In the genomic region with DNA sequence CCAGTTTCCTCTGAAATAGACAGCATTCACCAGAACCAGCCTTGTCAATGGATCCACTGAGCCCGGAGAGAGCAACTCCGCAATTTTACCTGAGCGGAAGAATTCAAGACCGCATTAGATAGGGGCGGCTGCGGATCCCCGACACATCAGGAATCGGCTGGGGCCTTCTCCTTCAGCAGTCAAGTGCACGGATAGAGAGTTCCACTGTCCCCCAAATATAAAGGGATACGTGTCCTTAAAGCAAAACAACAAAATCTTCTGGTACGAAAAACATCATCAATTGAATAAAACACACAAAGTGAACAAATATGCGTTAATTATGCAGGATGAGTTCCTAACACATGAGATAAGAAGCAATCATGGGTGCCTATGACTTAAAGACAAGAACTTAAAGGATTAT, we compare ENCODE assay signal across 1 cellular context.
TF ChIP-seq lines count a peak whose summit lies in the region.

No MANE protein-coding gene starts in this region.

TF ChIP-seq in endothelial cell of umbilical vein, 7 proteins besides CTCF, POLR2A, EP300 and RAD21 (continued from another document):
- TF ChIP-seq POLR2AphosphoS5 (IDR thresholded peaks at IDR 0.05; ENCODE audit: insufficient read depth, low read depth, low read length) (no peak), GATA2 (IDR thresholded peaks at IDR 0.05; ENCODE audit: insufficient read depth, insufficient read length, low read depth, low read length) (no peak), FOS (IDR thresholded peaks at IDR 0.05; ENCODE audit: borderline replicate concordance, insufficient read depth, low read length) (no peak), EZH2 (IDR thresholded peaks at IDR 0.05; ENCODE audit: borderline replicate concordance, low read depth, low read length, severe bottlenecking) (no peak)
TF ChIP-seq in endothelial cell of umbilical vein: peak in this region for 0.
